Comparison of ENCODE assay signal across 5 cellular contexts in genomic region chr13:26806891-26807290, GRCh38. TPM values are rescaled to one million over a fixed set of nuclear protein-coding genes. Genes with fewer than 3 reads are reported as not detected.
"Had no signal": no experiment of that assay in that cellular context is flagged by ENCODE, and none has a peak within 500 bp of the region (broad histone marks: within the 10 kb centered on the region; RNA-seq: fewer than 3 reads in every experiment).

No MANE protein-coding gene starts in this region.

- H3K27ac Mint-ChIP-seq: GM23338, H9 had no signal

- ATAC-seq: GM23338 had no signal

- H3K4me3 Mint-ChIP-seq: GM23338, H9 had no signal

- H2AFZ ChIP-seq: GM23338 had no signal

- H3K4me3 ChIP-seq: GM23338 had no signal

- H3K4me2 ChIP-seq: GM23338 had no signal

- DNase-seq: H9, HCEC 1CT, IMR-90 had no signal

RNA-seq across cellular contexts. Expression of gene GPR12, which starts 46.3 kb away (rescaled TPM):
- total RNA-seq: GM23338, H9, HT-29, IMR-90 had no signal
- polyA plus RNA-seq: IMR-90 had no signal
